8 cellular contexts compared by ENCODE assay signal in the genomic region with DNA sequence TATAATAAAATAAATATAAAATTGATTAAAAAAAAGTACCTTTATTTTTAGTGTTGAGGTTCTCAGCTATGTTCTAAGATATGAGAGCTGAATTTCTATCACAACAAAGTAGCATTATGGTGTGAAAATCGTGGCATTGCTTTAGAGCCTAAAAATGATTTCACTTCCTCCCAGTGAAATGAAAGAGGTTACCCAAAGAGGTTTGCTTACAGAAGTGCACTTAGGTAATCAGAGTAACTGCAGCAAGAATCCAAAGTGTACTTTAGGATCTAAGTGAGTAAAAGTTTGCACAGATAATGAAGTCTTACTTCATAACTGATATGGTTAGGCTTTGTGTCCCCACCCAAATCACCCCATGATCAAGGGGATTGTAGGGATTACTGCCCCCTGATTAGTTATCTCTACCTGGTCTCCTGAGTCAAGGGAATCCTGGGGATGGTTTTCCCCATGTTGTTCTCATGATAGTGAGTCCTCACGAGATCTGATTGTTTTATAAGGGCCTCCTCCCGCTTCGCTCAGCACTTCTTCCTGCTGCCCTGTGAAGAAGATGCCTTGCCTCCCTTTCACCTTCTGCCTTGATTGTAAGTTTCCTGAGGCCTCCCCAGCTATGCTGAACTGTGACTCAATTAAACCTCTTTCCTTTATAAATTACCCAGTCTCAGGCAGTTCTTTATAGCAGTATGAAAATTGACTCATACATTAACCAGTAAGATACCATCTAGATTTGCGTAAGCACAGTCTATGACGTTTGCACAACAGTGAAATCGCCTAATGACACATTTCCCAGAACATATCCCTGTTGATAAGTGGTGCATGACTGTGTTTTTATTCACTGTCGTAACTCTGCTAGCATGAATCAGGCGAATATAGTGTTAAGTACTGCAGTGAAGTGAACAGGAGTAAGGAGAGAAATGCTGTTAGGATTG. TPM values are rescaled to one million over a fixed set of nuclear protein-coding genes. Genes with fewer than 3 reads are reported as not detected.
DNase-seq lines count a peak whose midpoint lies in the region; ATAC-seq and TF ChIP-seq lines count a peak whose summit lies in the region.

No MANE protein-coding gene starts in this region.

- H3K27ac ChIP-seq in foreskin keratinocyte = no peak overlapping the region

- no peaks in the 10 kb centered on the region for H3K4me1 ChIP-seq in foreskin keratinocyte

- DNase-seq in CD1c-positive myeloid dendritic cell (ENCODE audit: extremely low spot score) (peak; percentile 21), RPMI8226 (peak; percentile 8), foreskin keratinocyte (peak; percentile 40 to 70), GOT3 (lab: John Stamatoyannopoulos, UW) (no peak), iPS-NIHi7 (ENCODE audit: extremely low spot score) (no peak)
- DNase-seq in activated CD4-positive, alpha-beta T cell treated with anti-CD3 and anti-CD28 coated beads for 4 hours = no peak

- no peak for TF ChIP-seq CTCF in foreskin keratinocyte (conservative IDR thresholded peaks at IDR 0.05)

- peak; percentile 49 for ATAC-seq in GM21515 (IDR thresholded peaks at IDR 0.05; ENCODE audit: unreplicated experiment)
- peak; percentile 92 for ATAC-seq in foreskin keratinocyte
- ATAC-seq in GM21786 (IDR thresholded peaks at IDR 0.05; ENCODE audit: unreplicated experiment) = no peak

- H3K27me3 ChIP-seq in foreskin keratinocyte = no peaks in the 10 kb centered on the region

RNA-seq across cellular contexts. Expression of gene LRRC70, which starts 40.3 kb away (rescaled TPM):
- 0.31 and 0.39 TPM in 2 replicates for total RNA-seq in foreskin keratinocyte
- 0.16 and 0.23 TPM in 2 replicates for polyA plus RNA-seq in foreskin keratinocyte

Comparison
In these comparisons a context has a peak if more than half of its experiments do, and no peak if none do; other contexts are left out.
1. DNase-seq: peak in CD1c-positive myeloid dendritic cell (single experiment), RPMI8226 (single experiment) and foreskin keratinocyte (2 of 2); none in GOT3 (single experiment), iPS-NIHi7 (single experiment) and activated CD4-positive, alpha-beta T cell treated with anti-CD3 and anti-CD28 coated beads for 4 hours (0 of 2).